ENCODE assay signal across 8 cellular contexts in the genomic region with DNA sequence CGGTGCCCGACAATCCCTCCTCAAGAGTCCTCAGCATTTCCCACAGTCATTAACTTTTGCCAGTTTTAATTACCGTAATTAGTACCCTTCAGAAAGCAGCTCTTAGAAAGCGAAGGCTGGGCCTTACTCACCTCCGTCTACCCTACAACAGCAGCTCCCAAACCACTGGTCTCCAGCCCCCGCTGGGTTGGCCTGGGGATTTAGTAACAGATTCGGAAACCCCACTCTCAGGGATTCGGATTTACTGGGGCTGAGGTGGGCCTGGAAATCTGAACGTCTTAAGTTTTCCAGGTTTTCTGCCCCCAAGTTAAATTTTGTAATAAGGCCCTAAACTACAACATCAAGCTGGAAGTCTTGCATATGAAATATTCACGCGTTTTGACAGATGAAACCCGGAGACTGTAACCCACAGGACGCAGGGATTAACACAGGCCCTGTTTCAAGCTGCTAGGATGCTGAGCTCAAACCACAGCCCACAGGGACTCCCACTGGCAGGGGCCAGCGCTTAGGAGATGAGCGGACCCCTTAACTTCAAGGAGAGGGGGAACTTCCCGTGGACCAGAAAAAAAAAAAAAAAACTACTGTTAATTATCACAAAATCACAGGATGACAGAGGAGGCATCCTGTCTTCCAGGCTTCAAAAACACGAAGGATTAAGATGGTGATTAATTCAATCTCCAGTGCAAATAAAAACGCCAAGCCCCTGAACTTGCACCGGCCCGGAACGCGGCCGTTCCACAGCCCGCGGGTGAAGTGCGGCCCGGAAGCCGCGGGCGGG. TPM values are rescaled to one million over a fixed set of nuclear protein-coding genes. Genes with fewer than 3 reads are reported as not detected.
A peak's percentile ranks its signal among the peaks of the same experiment; 100 is the strongest.
DNase-seq lines count a peak whose midpoint lies in the region; ATAC-seq and TF ChIP-seq lines count a peak whose summit lies in the region.

No MANE protein-coding gene starts in this region.

- peak; percentile 13 for DNase-seq in COLO668 (lab: John Stamatoyannopoulos, UW; ENCODE audit: unreplicated experiment)
- peak; percentile 10 for DNase-seq in activated T-cell treated with anti-CD3 and anti-CD28 coated beads for 48 hours (ENCODE audit: low read depth)
- DNase-seq in foreskin keratinocyte = peak; percentile 5 to 11
- DNase-seq in retinal pigment epithelial cell (ENCODE audit: low read depth) = no peak
- no peak for DNase-seq in NCI-H345 (lab: John Stamatoyannopoulos, UW)
- no peak for DNase-seq in H4 (ENCODE audit: low spot score)

- H3K27ac ChIP-seq in foreskin keratinocyte = peak overlapping the region; percentile 85

- ATAC-seq in HG03108 (IDR thresholded peaks at IDR 0.05; ENCODE audit: unreplicated experiment) (peak; percentile 33), foreskin keratinocyte (no peak), HG03469 (IDR thresholded peaks at IDR 0.05; ENCODE audit: unreplicated experiment) (no peak)

- peak overlapping the region; percentile 73 for H3K4me3 ChIP-seq in retinal pigment epithelial cell (ENCODE audit: low read length)

- no peak for TF ChIP-seq CTCF in foreskin keratinocyte (conservative IDR thresholded peaks at IDR 0.05)
- no peak for TF ChIP-seq CTCF in retinal pigment epithelial cell (conservative IDR thresholded peaks at IDR 0.05; ENCODE audit: low read depth, low read length)

- no peaks in the 10 kb centered on the region for H3K27me3 ChIP-seq in foreskin keratinocyte

- H3K4me1 ChIP-seq in foreskin keratinocyte = peaks cover 7% of the 10 kb centered on the region

RNA-seq across cellular contexts. Expression of a gene that starts 1.0 kb away (rescaled TPM):
- 31.8 and 35.3 TPM in 2 replicates for total RNA-seq in foreskin keratinocyte
- 41.1 and 44.2 TPM in 2 replicates for polyA plus RNA-seq in foreskin keratinocyte
- total RNA-seq in H4 (2014; rRNA removed; shearing (Covaris generic)) = 13.4 and 18.8 TPM in 2 replicates

RNA-seq across cellular contexts. Expression of a gene that starts 37.3 kb away (rescaled TPM):
- 3.2 and 3.4 TPM in 2 replicates for total RNA-seq in foreskin keratinocyte
- 5.1 and 5.4 TPM in 2 replicates for polyA plus RNA-seq in foreskin keratinocyte
- total RNA-seq in H4 (2014; rRNA removed; shearing (Covaris generic)) = 4.8 and 6.3 TPM in 2 replicates

RNA-seq across cellular contexts. Expression of a gene that starts 43.7 kb away (rescaled TPM):
- total RNA-seq in foreskin keratinocyte = 0.28 and 0.75 TPM in 2 replicates
- 0.43 and 0.46 TPM in 2 replicates for polyA plus RNA-seq in foreskin keratinocyte
- total RNA-seq in H4 (2014; rRNA removed; shearing (Covaris generic)) = 4.3 and 6.2 TPM in 2 replicates

Comparison
In these comparisons a context has a peak if more than half of its experiments do, and no peak if none do; other contexts are left out.
1. DNase-seq: peak in COLO668 (single experiment), activated T-cell treated with anti-CD3 and anti-CD28 coated beads for 48 hours (single experiment) and foreskin keratinocyte (2 of 2); none in retinal pigment epithelial cell (single experiment), NCI-H345 (single experiment) and H4 (single experiment).